1 cellular context compared by ENCODE assay signal in the genomic region with DNA sequence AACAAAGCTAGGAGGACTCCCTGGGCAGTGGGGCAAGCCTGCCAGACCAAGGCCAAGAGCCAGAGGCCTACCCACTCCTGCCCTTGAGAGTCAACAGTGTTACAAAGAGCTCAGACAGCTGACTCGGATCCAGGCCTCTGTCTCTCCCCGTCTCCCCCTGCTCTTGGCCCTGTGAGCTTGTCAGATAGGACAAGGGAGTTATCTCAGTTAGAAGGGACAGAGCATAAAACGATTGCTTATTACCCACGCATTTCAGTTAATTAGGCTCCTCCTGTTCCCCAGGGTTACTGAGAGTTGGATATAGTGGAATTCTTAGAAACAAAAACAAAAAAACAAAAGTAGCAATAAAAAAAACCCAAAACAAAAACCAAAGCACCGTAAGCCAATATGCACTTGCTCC.
TF ChIP-seq lines count a peak whose summit lies in the region.

No MANE protein-coding gene starts in this region.

TF ChIP-seq in K562, 482 proteins besides CTCF, POLR2A, EP300 and RAD21 (continues in another document):
- TF ChIP-seq TRIM24 (IDR thresholded peaks at IDR 0.05) (peak; percentile 9 to 50; a peak in 1 of 4 replicates), FOXJ2 (tag; IDR thresholded peaks at IDR 0.05) (no peak), EHMT2 (IDR thresholded peaks at IDR 0.05) (peak; percentile 75), MTA2 (IDR thresholded peaks at IDR 0.05; ENCODE audit: low read depth) (peak; percentile 59), TBP (optimal IDR thresholded peaks at IDR 0.05; ENCODE audit: low read depth, low read length) (no peak), ETS2 (tag; IDR thresholded peaks at IDR 0.05; ENCODE audit: borderline replicate concordance, poor library complexity, severe bottlenecking) (no peak), SIN3A (IDR thresholded peaks at IDR 0.05; ENCODE audit: borderline replicate concordance in 2 of 2, control insufficient read depth in 1 of 2, low read depth in 2 of 2, low read length in 2 of 2) (0 out of 4 replicates have a peak, but pooled peaks of 1 of the 2 experiments have one; percentile 51), HDAC1 (IDR thresholded peaks at IDR 0.05) (peak in 1 of 2 experiments; percentile 60; a peak in 2 of 4 replicates), TEAD4 (IDR thresholded peaks at IDR 0.05; ENCODE audit: low read length) (peak; percentile 88), TEAD4 (CRISPR knock-in tag; IDR thresholded peaks at IDR 0.05; ENCODE audit: borderline replicate concordance) (no peak), DPF2 (IDR thresholded peaks at IDR 0.05) (peak; percentile 85), ZFX (CRISPR knock-in tag; IDR thresholded peaks at IDR 0.05) (peak; percentile 57), FOXA3 (CRISPR knock-in tag; conservative IDR thresholded peaks at IDR 0.05 in 1 of 2, IDR thresholded peaks at IDR 0.05 in 1 of 2) (0 out of 4 replicates have a peak, but pooled peaks of 1 of the 2 experiments have one; percentile 32), NRF1 (conservative IDR thresholded peaks at IDR 0.05 in 1 of 2, IDR thresholded peaks at IDR 0.05 in 1 of 2) (peak in 1 of 2 experiments; percentile 25; a peak in 1 of 4 replicates), PML (IDR thresholded peaks at IDR 0.05; ENCODE audit: low read length) (peak; percentile 51; the same call in 1 of the 2 replicates), SMARCC2 (IDR thresholded peaks at IDR 0.05; ENCODE audit: low read depth) (no peak), SMAD4 (CRISPR knock-in tag; conservative IDR thresholded peaks at IDR 0.05) (0 out of 2 replicates have a peak, but pooled peaks have one; percentile 28), MTA3 (IDR thresholded peaks at IDR 0.05; ENCODE audit: borderline replicate concordance) (peak; percentile 62; the same call in 1 of the 2 replicates), RCOR1 (IDR thresholded peaks at IDR 0.05; ENCODE audit: borderline replicate concordance in 1 of 2, low read depth in 2 of 2, low read length in 2 of 2) (peak in 1 of 2 experiments; percentile 77; a peak in 1 of 4 replicates), BCOR (IDR thresholded peaks at IDR 0.05) (peak; percentile 55), MEIS2 (IDR thresholded peaks at IDR 0.05; ENCODE audit: partially characterized antibody) (peak; percentile 36), TOE1 (IDR thresholded peaks at IDR 0.05; ENCODE audit: borderline replicate concordance) (peak; percentile 30; the same call in 1 of the 2 replicates), TOE1 (CRISPR knock-in tag; IDR thresholded peaks at IDR 0.05; ENCODE audit: borderline replicate concordance, low read depth) (no peak), ARID2 (IDR thresholded peaks at IDR 0.05) (0 out of 2 replicates have a peak, but pooled peaks have one; percentile 50), SMARCE1 (IDR thresholded peaks at IDR 0.05) (peak; percentile 58; the same call in 1 of the 2 replicates), NCOR1 (IDR thresholded peaks at IDR 0.05) (peak; percentile 68), CBFA2T3 (IDR thresholded peaks at IDR 0.05) (peak; percentile 90), CCNT2 (IDR thresholded peaks at IDR 0.05; ENCODE audit: borderline replicate concordance, extremely low read depth, insufficient read length, low read depth, low read length) (peak; percentile 20), HIVEP1 (CRISPR knock-in tag; IDR thresholded peaks at IDR 0.05) (no peak), FOXM1 (IDR thresholded peaks at IDR 0.05; ENCODE audit: low read depth) (0 out of 2 replicates have a peak, but pooled peaks have one; percentile 20), FOXM1 (CRISPR knock-in tag; IDR thresholded peaks at IDR 0.05; ENCODE audit: low read depth) (no peak), TAF7 (tag; IDR thresholded peaks at IDR 0.05) (no peak)
- TF ChIP-seq, protein P1, sequence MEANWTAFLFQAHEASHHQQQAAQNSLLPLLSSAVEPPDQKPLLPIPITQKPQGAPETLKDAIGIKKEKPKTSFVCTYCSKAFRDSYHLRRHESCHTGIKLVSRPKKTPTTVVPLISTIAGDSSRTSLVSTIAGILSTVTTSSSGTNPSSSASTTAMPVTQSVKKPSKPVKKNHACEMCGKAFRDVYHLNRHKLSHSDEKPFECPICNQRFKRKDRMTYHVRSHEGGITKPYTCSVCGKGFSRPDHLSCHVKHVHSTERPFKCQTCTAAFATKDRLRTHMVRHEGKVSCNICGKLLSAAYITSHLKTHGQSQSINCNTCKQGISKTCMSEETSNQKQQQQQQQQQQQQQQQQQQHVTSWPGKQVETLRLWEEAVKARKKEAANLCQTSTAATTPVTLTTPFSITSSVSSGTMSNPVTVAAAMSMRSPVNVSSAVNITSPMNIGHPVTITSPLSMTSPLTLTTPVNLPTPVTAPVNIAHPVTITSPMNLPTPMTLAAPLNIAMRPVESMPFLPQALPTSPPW (CRISPR knock-in tag; IDR thresholded peaks at IDR 0.05): peak; percentile 78
- TF ChIP-seq, protein P2, sequence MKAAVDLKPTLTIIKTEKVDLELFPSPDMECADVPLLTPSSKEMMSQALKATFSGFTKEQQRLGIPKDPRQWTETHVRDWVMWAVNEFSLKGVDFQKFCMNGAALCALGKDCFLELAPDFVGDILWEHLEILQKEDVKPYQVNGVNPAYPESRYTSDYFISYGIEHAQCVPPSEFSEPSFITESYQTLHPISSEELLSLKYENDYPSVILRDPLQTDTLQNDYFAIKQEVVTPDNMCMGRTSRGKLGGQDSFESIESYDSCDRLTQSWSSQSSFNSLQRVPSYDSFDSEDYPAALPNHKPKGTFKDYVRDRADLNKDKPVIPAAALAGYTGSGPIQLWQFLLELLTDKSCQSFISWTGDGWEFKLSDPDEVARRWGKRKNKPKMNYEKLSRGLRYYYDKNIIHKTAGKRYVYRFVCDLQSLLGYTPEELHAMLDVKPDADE (conservative IDR thresholded peaks at IDR 0.05; ENCODE audit: control insufficient read depth, low read depth, low read length): peak; percentile 39; the same call in 1 of the 2 replicates
- TF ChIP-seq, protein P3, sequence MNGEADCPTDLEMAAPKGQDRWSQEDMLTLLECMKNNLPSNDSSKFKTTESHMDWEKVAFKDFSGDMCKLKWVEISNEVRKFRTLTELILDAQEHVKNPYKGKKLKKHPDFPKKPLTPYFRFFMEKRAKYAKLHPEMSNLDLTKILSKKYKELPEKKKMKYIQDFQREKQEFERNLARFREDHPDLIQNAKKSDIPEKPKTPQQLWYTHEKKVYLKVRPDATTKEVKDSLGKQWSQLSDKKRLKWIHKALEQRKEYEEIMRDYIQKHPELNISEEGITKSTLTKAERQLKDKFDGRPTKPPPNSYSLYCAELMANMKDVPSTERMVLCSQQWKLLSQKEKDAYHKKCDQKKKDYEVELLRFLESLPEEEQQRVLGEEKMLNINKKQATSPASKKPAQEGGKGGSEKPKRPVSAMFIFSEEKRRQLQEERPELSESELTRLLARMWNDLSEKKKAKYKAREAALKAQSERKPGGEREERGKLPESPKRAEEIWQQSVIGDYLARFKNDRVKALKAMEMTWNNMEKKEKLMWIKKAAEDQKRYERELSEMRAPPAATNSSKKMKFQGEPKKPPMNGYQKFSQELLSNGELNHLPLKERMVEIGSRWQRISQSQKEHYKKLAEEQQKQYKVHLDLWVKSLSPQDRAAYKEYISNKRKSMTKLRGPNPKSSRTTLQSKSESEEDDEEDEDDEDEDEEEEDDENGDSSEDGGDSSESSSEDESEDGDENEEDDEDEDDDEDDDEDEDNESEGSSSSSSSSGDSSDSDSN (IDR thresholded peaks at IDR 0.05; ENCODE audit: borderline replicate concordance in 1 of 2, low read depth in 2 of 2, low read length in 2 of 2): peak in 1 of 2 experiments; percentile 74; a peak in 1 of 4 replicates
- TF ChIP-seq, protein P4, sequence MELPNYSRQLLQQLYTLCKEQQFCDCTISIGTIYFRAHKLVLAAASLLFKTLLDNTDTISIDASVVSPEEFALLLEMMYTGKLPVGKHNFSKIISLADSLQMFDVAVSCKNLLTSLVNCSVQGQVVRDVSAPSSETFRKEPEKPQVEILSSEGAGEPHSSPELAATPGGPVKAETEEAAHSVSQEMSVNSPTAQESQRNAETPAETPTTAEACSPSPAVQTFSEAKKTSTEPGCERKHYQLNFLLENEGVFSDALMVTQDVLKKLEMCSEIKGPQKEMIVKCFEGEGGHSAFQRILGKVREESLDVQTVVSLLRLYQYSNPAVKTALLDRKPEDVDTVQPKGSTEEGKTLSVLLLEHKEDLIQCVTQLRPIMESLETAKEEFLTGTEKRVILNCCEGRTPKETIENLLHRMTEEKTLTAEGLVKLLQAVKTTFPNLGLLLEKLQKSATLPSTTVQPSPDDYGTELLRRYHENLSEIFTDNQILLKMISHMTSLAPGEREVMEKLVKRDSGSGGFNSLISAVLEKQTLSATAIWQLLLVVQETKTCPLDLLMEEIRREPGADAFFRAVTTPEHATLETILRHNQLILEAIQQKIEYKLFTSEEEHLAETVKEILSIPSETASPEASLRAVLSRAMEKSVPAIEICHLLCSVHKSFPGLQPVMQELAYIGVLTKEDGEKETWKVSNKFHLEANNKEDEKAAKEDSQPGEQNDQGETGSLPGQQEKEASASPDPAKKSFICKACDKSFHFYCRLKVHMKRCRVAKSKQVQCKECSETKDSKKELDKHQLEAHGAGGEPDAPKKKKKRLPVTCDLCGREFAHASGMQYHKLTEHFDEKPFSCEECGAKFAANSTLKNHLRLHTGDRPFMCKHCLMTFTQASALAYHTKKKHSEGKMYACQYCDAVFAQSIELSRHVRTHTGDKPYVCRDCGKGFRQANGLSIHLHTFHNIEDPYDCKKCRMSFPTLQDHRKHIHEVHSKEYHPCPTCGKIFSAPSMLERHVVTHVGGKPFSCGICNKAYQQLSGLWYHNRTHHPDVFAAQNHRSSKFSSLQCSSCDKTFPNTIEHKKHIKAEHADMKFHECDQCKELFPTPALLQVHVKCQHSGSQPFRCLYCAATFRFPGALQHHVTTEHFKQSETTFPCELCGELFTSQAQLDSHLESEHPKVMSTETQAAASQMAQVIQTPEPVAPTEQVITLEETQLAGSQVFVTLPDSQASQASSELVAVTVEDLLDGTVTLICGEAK (IDR thresholded peaks at IDR 0.05): peak; percentile 40; the same call in 1 of the 2 replicates
- TF ChIP-seq, protein P4 (CRISPR knock-in tag; IDR thresholded peaks at IDR 0.05): no peak
- TF ChIP-seq, protein P5, sequence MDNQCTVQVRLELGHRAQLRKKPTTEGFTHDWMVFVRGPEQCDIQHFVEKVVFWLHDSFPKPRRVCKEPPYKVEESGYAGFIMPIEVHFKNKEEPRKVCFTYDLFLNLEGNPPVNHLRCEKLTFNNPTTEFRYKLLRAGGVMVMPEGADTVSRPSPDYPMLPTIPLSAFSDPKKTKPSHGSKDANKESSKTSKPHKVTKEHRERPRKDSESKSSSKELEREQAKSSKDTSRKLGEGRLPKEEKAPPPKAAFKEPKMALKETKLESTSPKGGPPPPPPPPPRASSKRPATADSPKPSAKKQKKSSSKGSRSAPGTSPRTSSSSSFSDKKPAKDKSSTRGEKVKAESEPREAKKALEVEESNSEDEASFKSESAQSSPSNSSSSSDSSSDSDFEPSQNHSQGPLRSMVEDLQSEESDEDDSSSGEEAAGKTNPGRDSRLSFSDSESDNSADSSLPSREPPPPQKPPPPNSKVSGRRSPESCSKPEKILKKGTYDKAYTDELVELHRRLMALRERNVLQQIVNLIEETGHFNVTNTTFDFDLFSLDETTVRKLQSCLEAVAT (IDR thresholded peaks at IDR 0.05): peak in 1 of 2 experiments; percentile 68; a peak in 2 of 4 replicates
- TF ChIP-seq, protein P6, sequence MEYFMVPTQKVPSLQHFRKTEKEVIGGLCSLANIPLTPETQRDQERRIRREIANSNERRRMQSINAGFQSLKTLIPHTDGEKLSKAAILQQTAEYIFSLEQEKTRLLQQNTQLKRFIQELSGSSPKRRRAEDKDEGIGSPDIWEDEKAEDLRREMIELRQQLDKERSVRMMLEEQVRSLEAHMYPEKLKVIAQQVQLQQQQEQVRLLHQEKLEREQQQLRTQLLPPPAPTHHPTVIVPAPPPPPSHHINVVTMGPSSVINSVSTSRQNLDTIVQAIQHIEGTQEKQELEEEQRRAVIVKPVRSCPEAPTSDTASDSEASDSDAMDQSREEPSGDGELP (CRISPR knock-in tag; IDR thresholded peaks at IDR 0.05; ENCODE audit: borderline replicate concordance): peak; percentile 85; the same call in 1 of the 2 replicates
